Comparison of ENCODE assay signal across 8 cellular contexts in the genomic region with DNA sequence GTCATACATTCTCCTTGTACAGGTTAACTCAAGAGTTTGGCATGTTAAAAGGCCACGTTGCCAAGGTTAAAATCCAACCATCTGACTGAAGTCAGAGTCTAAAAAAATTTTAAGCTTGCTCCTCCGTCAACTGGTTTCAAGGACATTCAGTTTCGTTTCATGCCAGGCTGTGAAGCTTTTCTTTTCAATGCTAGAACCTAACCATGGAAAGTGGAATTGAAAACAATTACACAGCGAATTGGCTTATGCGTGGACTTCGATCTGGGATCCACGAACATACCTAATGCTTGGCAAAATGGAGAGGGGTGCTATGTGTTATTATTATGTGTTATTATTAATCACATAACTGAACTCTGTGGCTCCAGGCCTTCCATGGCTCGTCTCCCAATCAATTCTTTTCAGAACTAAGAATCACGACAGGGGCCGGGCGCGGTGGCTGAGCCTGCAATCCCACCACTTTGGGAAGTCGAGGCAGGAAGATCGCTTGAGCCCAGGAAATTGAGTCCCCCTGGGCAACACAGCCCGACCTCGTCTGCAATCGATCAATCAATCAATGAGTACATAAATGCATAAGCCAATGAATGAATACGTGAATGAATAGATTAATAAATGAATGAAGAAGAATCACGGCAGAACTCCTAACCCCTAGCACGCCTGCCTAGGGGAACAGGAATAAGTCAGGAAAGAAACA. TPM values are rescaled to one million over a fixed set of nuclear protein-coding genes. Genes with fewer than 3 reads are reported as not detected.
DNase-seq lines count a peak whose midpoint lies in the region; ATAC-seq and TF ChIP-seq lines count a peak whose summit lies in the region.

No MANE protein-coding gene starts in this region.

- intact Hi-C loops in right lobe of liver (cut with DNase I) = no loop called here

- peak; percentile 2 for ATAC-seq in GM21723 (IDR thresholded peaks at IDR 0.05; ENCODE audit: unreplicated experiment)
- peak; percentile 32 to 45 (median 43) for ATAC-seq in right lobe of liver
- no peak for ATAC-seq in thoracic aorta (ENCODE audit: insufficient number of reproducible peaks, low FRiP score, low read depth)

- peak overlapping the region; percentile 64 to 88 (median 77) for H3K4me3 ChIP-seq in right lobe of liver
- H3K4me3 ChIP-seq in thoracic aorta = peak overlapping the region; percentile 96

- H3K4me1 ChIP-seq in right lobe of liver (peaks cover 0 to 19% (median 3%) of the 10 kb centered on the region in 4 donors), thoracic aorta (ENCODE audit: control insufficient read depth in 1 of 2, low read depth in 2 of 2) (peaks cover 18 to 41% of the 10 kb centered on the region in 2 donors)

- no peaks in the 10 kb centered on the region for H3K36me3 ChIP-seq in right lobe of liver
- H3K36me3 ChIP-seq in thoracic aorta = no peaks in the 10 kb centered on the region

- DNase-seq in ELR (ENCODE audit: low read depth) (peak; percentile 43), OCI-M1 (lab: John Stamatoyannopoulos, UW) (peak; percentile 68), caudate nucleus (lab: John Stamatoyannopoulos, UW) (peak in 5 of 61 donors; percentile 24 to 53 (median 31)), right lobe of liver (peak in 1 of 3 donors; percentile 31), thoracic aorta (ENCODE audit: low spot score) (no peak), NCI-H2196 treated with DMSO at 0.1 percent for 48 hours (lab: John Stamatoyannopoulos, UW; ENCODE audit: unreplicated experiment) (no peak), islet precursor cell (no peak)

- TF ChIP-seq CTCF in right lobe of liver (IDR thresholded peaks at IDR 0.05) = no peak
- TF ChIP-seq CTCF in thoracic aorta (IDR thresholded peaks at IDR 0.05) = no peak

- TF ChIP-seq POLR2A in right lobe of liver (IDR thresholded peaks at IDR 0.05) = peak; percentile 48

- no peaks in the 10 kb centered on the region for H3K9me3 ChIP-seq in right lobe of liver
- no peaks in the 10 kb centered on the region for H3K9me3 ChIP-seq in thoracic aorta

- H3K27ac ChIP-seq in caudate nucleus (ENCODE audit: low read depth, low read length) (peak overlapping the region; percentile 95), right lobe of liver (peak overlapping the region; percentile 97 to 100 (median 99)), thoracic aorta (peak overlapping the region; percentile 98)

- no peaks in the 10 kb centered on the region for H3K27me3 ChIP-seq in right lobe of liver
- no peaks in the 10 kb centered on the region for H3K27me3 ChIP-seq in thoracic aorta (replicated peaks; ENCODE audit: insufficient read depth)

- 2% methylated on average over 20 of the region's 20 CpGs for WGBS in right lobe of liver (ENCODE audit: insufficient coverage, low coverage, low lambda C conversion rate, missing lambda C conversion rate)

RNA-seq across cellular contexts. Expression of gene ARL5B, which starts 0.8 kb away (rescaled TPM):
- total RNA-seq in right lobe of liver (10 to 100 TPM in 4 of 6 experiments, 1 to 10 TPM in 2; 7.9 to 32.6 (median 20.4) TPM), thoracic aorta (10 to 100 TPM; 10.2 to 18.6 TPM)

RNA-seq across cellular contexts. Expression of gene NSUN6, which starts 7.1 kb away (rescaled TPM):
- total RNA-seq in right lobe of liver (10 to 100 TPM; 19.0 to 34.0 (median 27.9) TPM), thoracic aorta (10 to 100 TPM; 12.7 to 19.8 TPM)

Comparison
In these comparisons a context has a peak if more than half of its experiments do, and no peak if none do; other contexts are left out.
1. DNase-seq: peak in ELR (single experiment) and OCI-M1 (single experiment); none in thoracic aorta (single experiment), NCI-H2196 treated with DMSO at 0.1 percent for 48 hours (single experiment) and islet precursor cell (single experiment).
2. Peak in every context shown above with its lines, with median percentiles within 50 percentile points of each other: H3K27ac ChIP-seq.